14 cellular contexts compared by ENCODE assay signal in genomic region chr5:50547303-50547702, GRCh38.
DNase-seq lines count a peak whose midpoint lies in the region; ATAC-seq, FAIRE-seq and TF ChIP-seq lines count a peak whose summit lies in the region.
"Had no signal": no experiment of that assay in that cellular context is flagged by ENCODE, and none has a peak within 500 bp of the region (broad histone marks: within the 10 kb centered on the region; RNA-seq: fewer than 3 reads in every experiment).

No MANE protein-coding gene starts in this region.

- TF ChIP-seq EP300 in GM12878 (IDR thresholded peaks at IDR 0.05; ENCODE audit: borderline replicate concordance in 1 of 2, control insufficient read depth in 1 of 2, low read depth in 2 of 2, low read length in 2 of 2) = no peak; a peak in 1 of 4 replicates

- intact Hi-C loops in GM12878 (cut with micrococcal nuclease; ENCODE audit: unreplicated experiment) = no loop called here

- H3K27ac ChIP-seq in GM12878 (ENCODE audit: control insufficient read depth, insufficient read depth) = no peak overlapping the region
- H3K27ac ChIP-seq: GM23248 had no signal

- H3K27me3 ChIP-seq in GM12878 (replicated peaks in 1 of 2; ENCODE audit: control insufficient read depth in 2 of 2, insufficient read depth in 2 of 2, low read length in 1 of 2) = no peaks in the 10 kb centered on the region

- peaks cover 5% of the 10 kb centered on the region for H3K4me1 ChIP-seq in GM12878 (ENCODE audit: control insufficient read depth, insufficient read depth, low read length)

- CTCF ChIA-PET in GM12878 (lab: Yijun Ruan, JAX) = no interaction called here

- peak; percentile 12 for DNase-seq in GM12878 (ENCODE audit: low read depth, low spot score)
- no peak for DNase-seq in stimulated activated naive CD8-positive, alpha-beta T cell treated with anti-CD3 and anti-CD28 coated beads, Interleukin-15, amount 100 ng/mL, for 72 hours
- no peak for DNase-seq in DMS153 treated with DMSO at 0.1 percent for 48 hours (lab: John Stamatoyannopoulos, UW; ENCODE audit: unreplicated experiment)
- no peak for DNase-seq in immature natural killer cell
- DNase-seq in NCI-H1417 treated with DMSO at 0.1 percent for 48 hours (lab: John Stamatoyannopoulos, UW) = no peak
- DNase-seq: activated CD4-positive, alpha-beta T cell treated with anti-CD3 and anti-CD28 coated beads for 36 hours; DND-41; GM23248; PC-3; substantia nigra had no signal

- no peaks in the 10 kb centered on the region for H3K9me3 ChIP-seq in GM12878 (replicated peaks; ENCODE audit: control insufficient read depth, insufficient read depth, low read length)

- TF ChIP-seq POLR2A in GM12878 (IDR thresholded peaks at IDR 0.05; ENCODE audit: low read depth, low read length) = no peak

- no peak overlapping the region for H3K4me3 Mint-ChIP-seq in stimulated activated naive CD8-positive, alpha-beta T cell treated with anti-CD3 and anti-CD28 coated beads, Interleukin-15, amount 100 ng/mL, for 72 hours
- H3K4me3 Mint-ChIP-seq in immature natural killer cell = no peak overlapping the region
- H3K4me3 Mint-ChIP-seq: activated CD4-positive, alpha-beta T cell treated with anti-CD3 and anti-CD28 coated beads for 36 hours; natural killer cell treated with Interleukin-12 subunit alpha and Interleukin-12 subunit beta and Interleukin-15 and Interleukin-18, amount 100 ng/mL, for 72 hours had no signal

- BruUV-seq in GM12878 (replicated peaks; lab: Mats Ljungman, UMichigan) = no TSS peak

- H3K79me2 ChIP-seq in GM12878 (ENCODE audit: control insufficient read depth, insufficient read depth, low read length) = no peaks in the 10 kb centered on the region

- WGBS in GM12878 (ENCODE audit: insufficient coverage, insufficient replicate concordance, low lambda C conversion rate, missing lambda C conversion rate) = 33% methylated on average over 2 of the region's 2 CpGs

- SMC1A ChIA-PET in GM12878 (lab: Charles Lee; ENCODE audit: uncharacterized antibody, unreplicated experiment) = interaction anchor here (1.2 to 2.1 kb wide), 3 partner anchors 16 to 59 kb away, joined by 4 read pairs; no protein-coding TSS in a partner anchor

- H3K36me3 Mint-ChIP-seq in immature natural killer cell = peaks cover 0 to 14% (median 6%) of the 10 kb centered on the region in 3 donors
- H3K36me3 Mint-ChIP-seq: natural killer cell treated with Interleukin-12 subunit alpha and Interleukin-12 subunit beta and Interleukin-15 and Interleukin-18, amount 100 ng/mL, for 72 hours had no signal

- H3K4me1 Mint-ChIP-seq in stimulated activated naive CD8-positive, alpha-beta T cell treated with anti-CD3 and anti-CD28 coated beads, Interleukin-15, amount 100 ng/mL, for 72 hours = no peaks in the 10 kb centered on the region
- peaks cover 8 to 10% of the 10 kb centered on the region in 2 donors for H3K4me1 Mint-ChIP-seq in immature natural killer cell

- H3K36me3 ChIP-seq in GM12878 (ENCODE audit: control insufficient read depth in 2 of 2, insufficient read depth in 2 of 2, low read length in 1 of 2) = no peaks in the 10 kb centered on the region

- no peak overlapping the region for H3K4me3 ChIP-seq in GM12878
- H3K4me3 ChIP-seq: GM23248 had no signal

- no peak overlapping the region for H3K27ac Mint-ChIP-seq in stimulated activated naive CD8-positive, alpha-beta T cell treated with anti-CD3 and anti-CD28 coated beads, Interleukin-15, amount 100 ng/mL, for 72 hours
- peak overlapping the region in 2 of 6 donors; percentile 10 to 66 for H3K27ac Mint-ChIP-seq in immature natural killer cell
- H3K27ac Mint-ChIP-seq: activated CD4-positive, alpha-beta T cell treated with anti-CD3 and anti-CD28 coated beads for 36 hours had no signal

- POLR2A ChIA-PET in GM12878 (lab: Charles Lee) = no interaction called here

- peak; percentile 98 for ATAC-seq in GM18861 (IDR thresholded peaks at IDR 0.05; ENCODE audit: unreplicated experiment)
- peak; percentile 88 for ATAC-seq in GM21825 (IDR thresholded peaks at IDR 0.05; ENCODE audit: unreplicated experiment)
- peak; percentile 50 for ATAC-seq in HG03521 (IDR thresholded peaks at IDR 0.05; ENCODE audit: unreplicated experiment)
- peak; percentile 91 for ATAC-seq in GM12878
- ATAC-seq in stimulated activated naive CD8-positive, alpha-beta T cell treated with anti-CD3 and anti-CD28 coated beads, Interleukin-15, amount 100 ng/mL, for 72 hours = no peak
- ATAC-seq: activated CD4-positive, alpha-beta T cell treated with anti-CD3 and anti-CD28 coated beads for 36 hours; natural killer cell treated with Interleukin-12 subunit alpha and Interleukin-12 subunit beta and Interleukin-15 and Interleukin-18, amount 100 ng/mL, for 72 hours; PC-3 had no signal

- peak; percentile 78 for FAIRE-seq in GM12878 (lab: Jason Lieb, UNC)

- RAD21 ChIA-PET in GM12878 (lab: Charles Lee; ENCODE audit: unreplicated experiment) = no interaction called here

- peaks cover 2 to 22% of the 10 kb centered on the region in 2 donors for H3K9me3 Mint-ChIP-seq in stimulated activated naive CD8-positive, alpha-beta T cell treated with anti-CD3 and anti-CD28 coated beads, Interleukin-15, amount 100 ng/mL, for 72 hours
- peaks cover 0 to 6% (median 1%) of the 10 kb centered on the region in 6 donors for H3K9me3 Mint-ChIP-seq in immature natural killer cell

- in situ Hi-C loops in GM12878 (cut with MboI) = no loop called here

- no peaks in the 10 kb centered on the region for H3K27me3 Mint-ChIP-seq in stimulated activated naive CD8-positive, alpha-beta T cell treated with anti-CD3 and anti-CD28 coated beads, Interleukin-15, amount 100 ng/mL, for 72 hours
- H3K27me3 Mint-ChIP-seq in immature natural killer cell (ENCODE audit: low read depth in 3 of 3) = no peaks in the 10 kb centered on the region
- H3K27me3 Mint-ChIP-seq: activated CD4-positive, alpha-beta T cell treated with anti-CD3 and anti-CD28 coated beads for 36 hours; natural killer cell treated with Interleukin-12 subunit alpha and Interleukin-12 subunit beta and Interleukin-15 and Interleukin-18, amount 100 ng/mL, for 72 hours had no signal

- TF ChIP-seq RAD21 in GM12878 (IDR thresholded peaks at IDR 0.05; ENCODE audit: insufficient read depth, low read depth, low read length) = 0 out of 2 replicates have a peak, but pooled peaks have one; percentile 3

- no peak overlapping the region for H3K9ac ChIP-seq in GM12878 (ENCODE audit: control insufficient read depth, insufficient read depth, low read length)
- H3K9ac ChIP-seq: GM23248 had no signal

- H4K20me1 ChIP-seq in GM12878 (ENCODE audit: control insufficient read depth, insufficient read depth) = no peaks in the 10 kb centered on the region

- H2AFZ ChIP-seq in GM12878 (ENCODE audit: control insufficient read depth, low read depth, low read length) = no peak overlapping the region
- H2AFZ ChIP-seq: GM23248 had no signal

- no peak for TF ChIP-seq CTCF in GM12878 (IDR thresholded peaks at IDR 0.05 in 2 of 3, conservative IDR thresholded peaks at IDR 0.05 in 1 of 3; ENCODE audit: control insufficient read depth in 2 of 3, extremely low read depth in 1 of 3, insufficient read depth in 1 of 3, low read depth in 3 of 3, low read length in 3 of 3)

- H3K4me2 ChIP-seq in GM12878 (ENCODE audit: control insufficient read depth, insufficient read depth) = no peak overlapping the region

TF ChIP-seq in GM12878, 131 proteins besides CTCF, POLR2A, EP300 and RAD21 (continues in another document):
- TF ChIP-seq ETV6 (conservative IDR thresholded peaks at IDR 0.05 in 1 of 2, IDR thresholded peaks at IDR 0.05 in 1 of 2; ENCODE audit: borderline replicate concordance in 1 of 2, low read depth in 1 of 2) (no peak), RUNX3 (IDR thresholded peaks at IDR 0.05; ENCODE audit: low read length) (peak; percentile 24; the same call in 1 of the 2 replicates), IKZF1 (conservative IDR thresholded peaks at IDR 0.05) (peak; percentile 65), NRF1 (conservative IDR thresholded peaks at IDR 0.05; ENCODE audit: low read depth, low read length) (no peak), MEF2A (IDR thresholded peaks at IDR 0.05; ENCODE audit: insufficient read depth, low read depth, low read length) (peak; percentile 90), POLR2AphosphoS2 (IDR thresholded peaks at IDR 0.05; ENCODE audit: low read depth, low read length) (no peak), NFIC (IDR thresholded peaks at IDR 0.05; ENCODE audit: low read depth, low read length) (peak; percentile 69), SPI1 (IDR thresholded peaks at IDR 0.05; ENCODE audit: borderline replicate concordance, insufficient read depth, low read depth, low read length) (peak; percentile 95), MTA2 (IDR thresholded peaks at IDR 0.05; ENCODE audit: low read depth) (peak; percentile 70), ZNF217 (IDR thresholded peaks at IDR 0.05) (peak; percentile 46; the same call in 1 of the 2 replicates)
- TF ChIP-seq, protein P1, sequence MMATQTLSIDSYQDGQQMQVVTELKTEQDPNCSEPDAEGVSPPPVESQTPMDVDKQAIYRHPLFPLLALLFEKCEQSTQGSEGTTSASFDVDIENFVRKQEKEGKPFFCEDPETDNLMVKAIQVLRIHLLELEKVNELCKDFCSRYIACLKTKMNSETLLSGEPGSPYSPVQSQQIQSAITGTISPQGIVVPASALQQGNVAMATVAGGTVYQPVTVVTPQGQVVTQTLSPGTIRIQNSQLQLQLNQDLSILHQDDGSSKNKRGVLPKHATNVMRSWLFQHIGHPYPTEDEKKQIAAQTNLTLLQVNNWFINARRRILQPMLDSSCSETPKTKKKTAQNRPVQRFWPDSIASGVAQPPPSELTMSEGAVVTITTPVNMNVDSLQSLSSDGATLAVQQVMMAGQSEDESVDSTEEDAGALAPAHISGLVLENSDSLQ (IDR thresholded peaks at IDR 0.05) = 0 out of 2 replicates have a peak, but pooled peaks have one; percentile 25
